ENCODE assay signal across 11 cellular contexts in the genomic region with DNA sequence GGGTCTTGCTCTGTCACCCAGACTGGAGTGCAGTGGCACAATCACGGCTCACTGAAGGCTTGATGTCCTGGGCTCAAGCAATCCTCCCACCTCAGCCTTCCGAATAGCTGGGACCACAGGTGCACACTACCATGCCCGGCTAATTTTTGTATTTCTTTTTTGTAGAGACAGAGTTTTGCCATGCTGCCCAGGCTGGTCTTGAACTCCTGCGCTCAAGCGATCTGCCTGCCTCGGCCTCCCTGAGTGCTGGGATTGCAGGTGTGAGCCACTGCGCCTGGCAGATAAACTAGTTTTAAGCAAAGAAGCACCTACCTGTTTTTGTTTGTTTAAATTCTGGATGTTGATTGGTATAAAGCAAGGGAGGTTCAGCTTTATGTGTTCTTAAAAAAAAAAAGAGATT.
"Had no signal": no experiment of that assay in that cellular context is flagged by ENCODE, and none has a peak within 500 bp of the region (broad histone marks: within the 10 kb centered on the region; RNA-seq: fewer than 3 reads in every experiment).

No MANE protein-coding gene starts in this region.

- H3K9me3 ChIP-seq: HAP-1 had no signal

- H3K4me3 ChIP-seq: GM23248, GM23338, HAP-1 had no signal

- FAIRE-seq: H1, H54 had no signal

- DNase-seq: GM23248, GOT3, H7, H9, HCEC 1CT, HFFc6 had no signal

- H3K36me3 ChIP-seq: HAP-1 had no signal

- H3K27ac ChIP-seq: GM23248 had no signal

- ATAC-seq: GM23338, HCT116 had no signal
